In the genomic region with DNA sequence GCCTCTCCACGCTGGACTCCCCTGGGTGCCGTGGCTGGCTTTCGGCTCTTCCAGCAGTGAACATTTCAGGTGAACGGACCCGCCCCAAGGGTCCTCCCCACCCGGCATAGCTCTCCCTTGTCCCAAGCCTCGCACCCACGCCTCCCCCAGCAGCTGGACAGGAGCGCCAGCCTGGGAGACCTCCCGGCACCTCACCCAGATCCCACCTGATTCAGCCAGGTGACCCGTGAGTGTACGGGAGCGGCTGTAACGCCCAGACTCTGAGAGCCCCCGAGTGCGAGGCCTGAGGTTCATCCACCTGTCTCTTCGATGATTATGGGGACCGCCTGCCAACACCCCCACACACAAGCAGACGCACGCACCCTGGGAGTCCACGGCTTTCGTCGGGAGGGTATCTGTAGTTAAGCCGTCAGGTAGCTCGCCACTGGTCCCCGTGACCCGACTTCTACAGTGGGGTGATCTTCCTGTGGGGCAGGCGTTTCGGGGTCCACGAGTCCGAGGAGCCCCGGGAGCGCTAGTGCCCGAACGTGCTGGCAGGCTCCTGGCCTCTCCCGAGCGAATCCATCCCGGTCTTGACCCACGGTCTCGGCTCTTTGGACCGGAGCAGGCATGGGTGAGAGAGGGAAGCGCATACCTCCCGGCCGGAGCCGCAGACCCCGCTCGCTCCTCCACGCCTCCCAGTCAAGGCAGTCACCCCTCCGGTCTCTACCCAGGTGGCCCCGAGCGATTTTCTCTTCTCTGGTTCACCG, we compare ENCODE assay signal across 9 cellular contexts. TPM values are rescaled to one million over a fixed set of nuclear protein-coding genes. Genes with fewer than 3 reads are reported as not detected.
A peak's percentile ranks its signal among the peaks of the same experiment; 100 is the strongest.
DNase-seq lines count a peak whose midpoint lies in the region; ATAC-seq and TF ChIP-seq lines count a peak whose summit lies in the region.
"Had no signal": no experiment of that assay in that cellular context is flagged by ENCODE, and none has a peak within 500 bp of the region (broad histone marks: within the 10 kb centered on the region; RNA-seq: fewer than 3 reads in every experiment).

No MANE protein-coding gene starts in this region.

- peaks cover 4% of the 10 kb centered on the region for H3K9me3 Mint-ChIP-seq in activated naive CD4-positive, alpha-beta T cell treated with anti-CD3 and anti-CD28 coated beads, Interleukin-2, amount 50 U/mL, for 24 hours
- H3K9me3 Mint-ChIP-seq in stimulated activated naive CD8-positive, alpha-beta T cell treated with anti-CD3 and anti-CD28 coated beads, Interleukin-15, amount 100 ng/mL, for 72 hours: no peaks in the 10 kb centered on the region

- TF ChIP-seq CTCF in cardiac muscle cell (IDR thresholded peaks at IDR 0.05; ENCODE audit: low read depth, low read length): no peak
- no peak for TF ChIP-seq CTCF in kidney epithelial cell (IDR thresholded peaks at IDR 0.05; ENCODE audit: insufficient read depth, low read length, poor library complexity, severe bottlenecking)

- peaks cover 15% of the 10 kb centered on the region for H3K27me3 ChIP-seq in cardiac muscle cell
- H3K27me3 ChIP-seq in kidney epithelial cell (ENCODE audit: control insufficient read depth, insufficient read depth, low read length): no peaks in the 10 kb centered on the region

- H3K4me1 ChIP-seq in cardiac muscle cell (ENCODE audit: low read depth): peaks cover 6% of the 10 kb centered on the region

- ATAC-seq in Right ventricle myocardium superior (ENCODE audit: poor library complexity): no peak
- ATAC-seq in stimulated activated naive CD8-positive, alpha-beta T cell treated with anti-CD3 and anti-CD28 coated beads, Interleukin-15, amount 100 ng/mL, for 72 hours: no peak
- ATAC-seq in HG02938 (IDR thresholded peaks at IDR 0.05; ENCODE audit: unreplicated experiment): no peak
- ATAC-seq in HG02973 (IDR thresholded peaks at IDR 0.05; ENCODE audit: unreplicated experiment): no peak

- no peaks in the 10 kb centered on the region for H3K36me3 Mint-ChIP-seq in activated naive CD4-positive, alpha-beta T cell treated with anti-CD3 and anti-CD28 coated beads, Interleukin-2, amount 50 U/mL, for 24 hours

- H3K27ac Mint-ChIP-seq in activated naive CD4-positive, alpha-beta T cell treated with anti-CD3 and anti-CD28 coated beads, Interleukin-2, amount 50 U/mL, for 24 hours: peak overlapping the region; percentile 100
- H3K27ac Mint-ChIP-seq in stimulated activated naive CD8-positive, alpha-beta T cell treated with anti-CD3 and anti-CD28 coated beads, Interleukin-15, amount 100 ng/mL, for 72 hours: peak overlapping the region; percentile 90 to 100

- H3K36me3 ChIP-seq in cardiac muscle cell (no peaks in the 10 kb centered on the region), kidney epithelial cell (ENCODE audit: control insufficient read depth, insufficient read depth, low read length) (no peaks in the 10 kb centered on the region)

- H3K27ac ChIP-seq in cardiac muscle cell: no peak overlapping the region

- H3K9me3 ChIP-seq in cardiac muscle cell (ENCODE audit: low read depth): no peaks in the 10 kb centered on the region

- peak overlapping the region; percentile 69 for H3K4me3 ChIP-seq in cardiac muscle cell
- H3K4me3 ChIP-seq in kidney epithelial cell (ENCODE audit: low read depth, low read length): peak overlapping the region; percentile 71

- H3K4me3 Mint-ChIP-seq in activated naive CD4-positive, alpha-beta T cell treated with anti-CD3 and anti-CD28 coated beads, Interleukin-2, amount 50 U/mL, for 24 hours: peak overlapping the region; percentile 89
- H3K4me3 Mint-ChIP-seq in stimulated activated naive CD8-positive, alpha-beta T cell treated with anti-CD3 and anti-CD28 coated beads, Interleukin-15, amount 100 ng/mL, for 72 hours: peak overlapping the region; percentile 96 to 98

- peaks cover 40% of the 10 kb centered on the region for H3K4me1 Mint-ChIP-seq in activated naive CD4-positive, alpha-beta T cell treated with anti-CD3 and anti-CD28 coated beads, Interleukin-2, amount 50 U/mL, for 24 hours
- peaks cover 64% of the 10 kb centered on the region for H3K4me1 Mint-ChIP-seq in stimulated activated naive CD8-positive, alpha-beta T cell treated with anti-CD3 and anti-CD28 coated beads, Interleukin-15, amount 100 ng/mL, for 72 hours

- DNase-seq in cardiac muscle cell (ENCODE audit: low read depth in 1 of 2, low spot score in 1 of 2): peak in 1 of 2 donors; percentile 56
- no peak for DNase-seq in Right ventricle myocardium superior
- DNase-seq in kidney epithelial cell (ENCODE audit: low read depth): no peak
- DNase-seq in stimulated activated naive CD8-positive, alpha-beta T cell treated with anti-CD3 and anti-CD28 coated beads, Interleukin-15, amount 100 ng/mL, for 72 hours: peak; percentile 52 to 54
- no peak for DNase-seq in COR-L47 (lab: John Stamatoyannopoulos, UW)

- intact Hi-C loops in Right ventricle myocardium superior (cut with DNase I): loop anchor here (2.0 to 5.0 kb wide), 2 partner anchors 17 to 32 kb away; a partner anchor contains a TSS

- H3K27me3 Mint-ChIP-seq in activated naive CD4-positive, alpha-beta T cell treated with anti-CD3 and anti-CD28 coated beads, Interleukin-2, amount 50 U/mL, for 24 hours: no peaks in the 10 kb centered on the region
- H3K27me3 Mint-ChIP-seq in stimulated activated naive CD8-positive, alpha-beta T cell treated with anti-CD3 and anti-CD28 coated beads, Interleukin-15, amount 100 ng/mL, for 72 hours: no peaks in the 10 kb centered on the region

RNA-seq across cellular contexts. Expression of a gene that starts 14.9 kb away (rescaled TPM):
- total RNA-seq in cardiac muscle cell (0.39 TPM in 1 of 2 replicates, not detected in the other), Right ventricle myocardium superior (10.8 TPM), kidney epithelial cell (2.9 and 4.4 TPM in 2 replicates)
- 0.11 and 0.20 TPM in 2 replicates for polyA plus RNA-seq in cardiac muscle cell

RNA-seq across cellular contexts. Expression of a gene that starts 32.9 kb away (rescaled TPM):
- 29.4 and 30.1 TPM in 2 replicates for total RNA-seq in cardiac muscle cell
- polyA plus RNA-seq in cardiac muscle cell: 3.4 and 5.4 TPM in 2 replicates
- total RNA-seq in Right ventricle myocardium superior: 20.7 TPM
- 15.8 and 17.5 TPM in 2 replicates for total RNA-seq in kidney epithelial cell

RNA-seq across cellular contexts. Expression of a gene that starts 42.8 kb away (rescaled TPM):
- total RNA-seq in cardiac muscle cell: not detected in 2 replicates
- polyA plus RNA-seq in cardiac muscle cell: not detected in 2 replicates
- not detected for total RNA-seq in Right ventricle myocardium superior
- not detected in 2 replicates for total RNA-seq in kidney epithelial cell
- total RNA-seq: dermis microvascular lymphatic vessel endothelial cell had no signal

RNA-seq across cellular contexts. Expression of a gene that starts 53.6 kb away (rescaled TPM):
- total RNA-seq in cardiac muscle cell: 2,235 and 2,267 TPM in 2 replicates
- polyA plus RNA-seq in cardiac muscle cell: 803 and 899 TPM in 2 replicates
- total RNA-seq in Right ventricle myocardium superior: 577 TPM
- total RNA-seq in kidney epithelial cell: 4,909 and 5,323 TPM in 2 replicates

RNA-seq across cellular contexts. Expression of a gene that starts 59.2 kb away (rescaled TPM):
- not detected in 2 replicates for total RNA-seq in cardiac muscle cell
- polyA plus RNA-seq in cardiac muscle cell: not detected in 2 replicates
- not detected for total RNA-seq in Right ventricle myocardium superior
- not detected in 2 replicates for total RNA-seq in kidney epithelial cell
- total RNA-seq: dermis microvascular lymphatic vessel endothelial cell had no signal

Comparison
In these comparisons a context has a peak if more than half of its experiments do, and no peak if none do; other contexts are left out.
1. DNase-seq: peak in stimulated activated naive CD8-positive, alpha-beta T cell treated with anti-CD3 and anti-CD28 coated beads, Interleukin-15, amount 100 ng/mL, for 72 hours (2 of 2); none in Right ventricle myocardium superior (single experiment), kidney epithelial cell (single experiment) and COR-L47 (single experiment).